In genomic region chr7:156768698-156769472, GRCh38 we compare ENCODE assay signal across 15 cellular contexts.
A peak's percentile ranks its signal among the peaks of the same experiment; 100 is the strongest.
DNase-seq lines count a peak whose midpoint lies in the region; ATAC-seq and TF ChIP-seq lines count a peak whose summit lies in the region.
"Had no signal": no experiment of that assay in that cellular context is flagged by ENCODE, and none has a peak within 500 bp of the region (broad histone marks: within the 10 kb centered on the region; RNA-seq: fewer than 3 reads in every experiment).

No MANE protein-coding gene starts in this region.

- H3K4ac ChIP-seq in IMR-90 (ENCODE audit: low read depth, low read length) = no peak overlapping the region

- H2BK20ac ChIP-seq in IMR-90 (ENCODE audit: low read depth, low read length) = no peak overlapping the region

- H3K27me3 ChIP-seq in IMR-90 (ENCODE audit: control insufficient read depth, insufficient read depth, low read length) (no peaks in the 10 kb centered on the region), upper lobe of right lung (no peaks in the 10 kb centered on the region), aorta (ENCODE audit: control insufficient read depth in 1 of 2, insufficient read depth in 2 of 2, low read length in 1 of 2) (no peaks in the 10 kb centered on the region)
- H3K27me3 ChIP-seq: dorsolateral prefrontal cortex, testis had no signal

- H2AFZ ChIP-seq in IMR-90 (replicated peaks; ENCODE audit: low read length, poor library complexity) = no peak overlapping the region

- H3K27ac ChIP-seq in IMR-90 (ENCODE audit: insufficient read depth, low read length) = no peak overlapping the region
- no peak overlapping the region for H3K27ac ChIP-seq in upper lobe of right lung
- H3K27ac ChIP-seq in aorta (ENCODE audit: low read depth in 1 of 2, low read length in 2 of 2) = no peak overlapping the region
- H3K27ac ChIP-seq: dorsolateral prefrontal cortex, testis had no signal

- H3K4me2 ChIP-seq in IMR-90 (ENCODE audit: low read depth, low read length) = no peak overlapping the region

- no peak for TF ChIP-seq RAD21 in IMR-90 (IDR thresholded peaks at IDR 0.05; ENCODE audit: low read length)

- H4K20me1 ChIP-seq in IMR-90 (ENCODE audit: insufficient read depth, low read length) = no peaks in the 10 kb centered on the region

- H3K18ac ChIP-seq in IMR-90 (ENCODE audit: low read depth, low read length) = no peak overlapping the region

- in situ Hi-C loops in IMR-90 (cut with MboI; ENCODE audit: low sequenced_read_pairs) = no loop called here

- TF ChIP-seq CTCF in IMR-90 (conservative IDR thresholded peaks at IDR 0.05; ENCODE audit: low read depth, low read length) (no peak), upper lobe of right lung (IDR thresholded peaks at IDR 0.05) (no peak)

- no peak overlapping the region for H4K91ac ChIP-seq in IMR-90 (ENCODE audit: insufficient read depth, low read depth, low read length)

- no peaks in the 10 kb centered on the region for H3K27me3 Mint-ChIP-seq in activated T-helper 2 cell treated with anti-CD3 and anti-CD28 coated beads, Interferon-gamma antibody, Interleukin-2, Interleukin-4, amounts not matched to agents 10 μg/mL and 5 μg/mL and 100 μg/mL, durations not matched to agents 14 hours and 24 hours and 36 hours (ENCODE audit: low read depth)

- peak; percentile 37 for DNase-seq in stimulated activated CD4-positive, alpha-beta T cell treated with anti-CD3 and anti-CD28 coated beads, Interleukin-15, amount 100 ng/mL, for 24 hours
- no peak for DNase-seq in stimulated activated CD4-positive, alpha-beta T cell treated with anti-CD3 and anti-CD28 coated beads, Interleukin-4, amount 100 ng/mL, for 1 hour
- DNase-seq in IMR-90 (no peak), upper lobe of right lung (no peak), aorta (no peak), left cardiac atrium (no peak)
- DNase-seq in activated T-helper 2 cell treated with anti-CD3 and anti-CD28 coated beads, Interferon-gamma antibody, Interleukin-2, Interleukin-4, amounts not matched to agents 10 μg/mL and 5 μg/mL and 100 μg/mL, durations not matched to agents 14 hours and 24 hours and 36 hours (ENCODE audit: low spot score) = no peak
- DNase-seq: dorsolateral prefrontal cortex, kidney, NCI-H2171 treated with DMSO at 0.1 percent for 48 hours, testis had no signal

- H3K4me3 Mint-ChIP-seq in activated T-helper 2 cell treated with anti-CD3 and anti-CD28 coated beads, Interferon-gamma antibody, Interleukin-2, Interleukin-4, amounts not matched to agents 10 μg/mL and 5 μg/mL and 100 μg/mL, durations not matched to agents 14 hours and 24 hours and 36 hours (ENCODE audit: low read depth) = no peak overlapping the region
- H3K4me3 Mint-ChIP-seq: CD14-positive monocyte, nephron had no signal

- H3K9me3 ChIP-seq in IMR-90 (ENCODE audit: control insufficient read depth, insufficient read depth, low read length) (no peaks in the 10 kb centered on the region), upper lobe of right lung (no peaks in the 10 kb centered on the region), aorta (ENCODE audit: control insufficient read depth, low read length) (no peaks in the 10 kb centered on the region)
- H3K9me3 ChIP-seq: testis had no signal

- no peak overlapping the region for H3K23ac ChIP-seq in IMR-90 (ENCODE audit: low read depth, low read length)

- no peak overlapping the region for H3K56ac ChIP-seq in IMR-90 (ENCODE audit: extremely low read depth, insufficient read depth, low read length)

- peaks cover 41% of the 10 kb centered on the region for H3K4me1 Mint-ChIP-seq in activated T-helper 2 cell treated with anti-CD3 and anti-CD28 coated beads, Interferon-gamma antibody, Interleukin-2, Interleukin-4, amounts not matched to agents 10 μg/mL and 5 μg/mL and 100 μg/mL, durations not matched to agents 14 hours and 24 hours and 36 hours (ENCODE audit: low read depth)
- H3K4me1 Mint-ChIP-seq: nephron had no signal

- H2BK5ac ChIP-seq in IMR-90 (ENCODE audit: low read depth, low read length, poor library complexity, severe bottlenecking) = no peak overlapping the region

- CTCF ChIA-PET in IMR-90 (lab: Yijun Ruan, JAX) = interaction anchor here (0.5 kb wide), 1 partner anchor 23 kb away, joined by 3 read pairs; no protein-coding TSS in a partner anchor

- ATAC-seq in IMR-90 (ENCODE audit: low read depth) (no peak), esophagus mucosa (peak; percentile 87), upper lobe of right lung (peak; percentile 90), aorta (ENCODE audit: low FRiP score) (no peak), left cardiac atrium (no peak)
- ATAC-seq: sciatic nerve had no signal

- H3K36me3 ChIP-seq in IMR-90 (ENCODE audit: control insufficient read depth, insufficient read depth, low read length) (no peaks in the 10 kb centered on the region), upper lobe of right lung (no peaks in the 10 kb centered on the region), aorta (ENCODE audit: control insufficient read depth in 1 of 2, insufficient read depth in 2 of 2, low read length in 1 of 2) (no peaks in the 10 kb centered on the region)

- no peaks in the 10 kb centered on the region for H3K9me1 ChIP-seq in IMR-90 (ENCODE audit: insufficient read depth, low read length)

- POLR2A ChIA-PET in IMR-90 (lab: Charles Lee; ENCODE audit: unreplicated experiment) = no interaction called here

- H3K9ac ChIP-seq in IMR-90 (ENCODE audit: low read depth, low read length) = no peak overlapping the region

- H3K4me1 ChIP-seq in IMR-90 (ENCODE audit: control insufficient read depth, insufficient read depth, low read length) (no peaks in the 10 kb centered on the region), upper lobe of right lung (peaks cover 4% of the 10 kb centered on the region), aorta (ENCODE audit: control insufficient read depth in 1 of 2, insufficient read depth in 2 of 2, low read length in 2 of 2) (no peaks in the 10 kb centered on the region)
- H3K4me1 ChIP-seq: testis had no signal

- peaks cover 24% of the 10 kb centered on the region for H3K9me3 Mint-ChIP-seq in activated T-helper 2 cell treated with anti-CD3 and anti-CD28 coated beads, Interferon-gamma antibody, Interleukin-2, Interleukin-4, amounts not matched to agents 10 μg/mL and 5 μg/mL and 100 μg/mL, durations not matched to agents 14 hours and 24 hours and 36 hours

- H3K79me1 ChIP-seq in IMR-90 (ENCODE audit: low read depth in 1 of 2, low read length in 2 of 2) = no peaks in the 10 kb centered on the region

- H2AK5ac ChIP-seq in IMR-90 (ENCODE audit: low read depth, low read length) = no peak overlapping the region

- no TSS peak for BruUV-seq in IMR-90 (replicated peaks; lab: Mats Ljungman, UMichigan)

- H3K36me3 Mint-ChIP-seq in activated T-helper 2 cell treated with anti-CD3 and anti-CD28 coated beads, Interferon-gamma antibody, Interleukin-2, Interleukin-4, amounts not matched to agents 10 μg/mL and 5 μg/mL and 100 μg/mL, durations not matched to agents 14 hours and 24 hours and 36 hours (ENCODE audit: low read depth) = peaks cover 59% of the 10 kb centered on the region

- no peak overlapping the region for H3K27ac Mint-ChIP-seq in activated T-helper 2 cell treated with anti-CD3 and anti-CD28 coated beads, Interferon-gamma antibody, Interleukin-2, Interleukin-4, amounts not matched to agents 10 μg/mL and 5 μg/mL and 100 μg/mL, durations not matched to agents 14 hours and 24 hours and 36 hours
- H3K27ac Mint-ChIP-seq: nephron had no signal

- H2BK15ac ChIP-seq in IMR-90 (ENCODE audit: low read depth, low read length) = no peak overlapping the region

- H3K4me3 ChIP-seq in IMR-90 (ENCODE audit: insufficient read depth, low read depth, low read length) = no peak overlapping the region
- no peak overlapping the region for H3K4me3 ChIP-seq in upper lobe of right lung
- H3K4me3 ChIP-seq in aorta (ENCODE audit: low read length in 2 of 2) = no peak overlapping the region
- H3K4me3 ChIP-seq: dorsolateral prefrontal cortex, testis had no signal

- no peak overlapping the region for H4K8ac ChIP-seq in IMR-90 (ENCODE audit: low read depth in 2 of 2, low read length in 2 of 2)

- dilution Hi-C loops in IMR-90 (cut with HindIII; ENCODE audit: low sequenced_read_pairs, unreplicated experiment) = no loop called here

- no peak overlapping the region for H2BK120ac ChIP-seq in IMR-90 (ENCODE audit: low read depth, low read length)

- WGBS in IMR-90 (ENCODE audit: extremely low coverage in 2 of 2, insufficient read length in 1 of 2), 2 experiments = 90% methylated on average over 2 of the region's 6 CpGs; no CpG with 5 or more reads in 1 of the 2 experiments
- WGBS in aorta, 2 donors = 92 to 93% methylated on average over 6 of the region's 6 CpGs

- intact Hi-C loops in IMR-90 (cut with micrococcal nuclease) = no loop called here
- intact Hi-C loops in upper lobe of right lung (cut with DNase I) = no loop called here
- intact Hi-C loops in aorta (cut with DNase I) = no loop called here
- intact Hi-C loops in activated T-helper 2 cell treated with anti-CD3 and anti-CD28 coated beads, Interferon-gamma antibody, Interleukin-2, Interleukin-4, amounts not matched to agents 10 μg/mL and 5 μg/mL and 100 μg/mL, durations not matched to agents 14 hours and 24 hours and 36 hours (cut with micrococcal nuclease) = loop anchor here (2.0 kb wide), 1 partner anchor 14 kb away; no protein-coding TSS in a partner anchor
- intact Hi-C loops in left cardiac atrium (cut with DNase I) = loop anchor here in 1 of 2 donors (10.0 kb wide), 1 partner anchor 974 kb away; no protein-coding TSS in a partner anchor

- H4K5ac ChIP-seq in IMR-90 (ENCODE audit: low read depth, low read length) = no peak overlapping the region

- no peak overlapping the region for H2AK9ac ChIP-seq in IMR-90 (replicated peaks; ENCODE audit: low read depth, low read length, poor library complexity)

- H3K14ac ChIP-seq in IMR-90 (replicated peaks; ENCODE audit: low read depth, low read length) = no peak overlapping the region

- no peak for TF ChIP-seq POLR2A in IMR-90 (IDR thresholded peaks at IDR 0.05; ENCODE audit: low read depth, low read length)

TF ChIP-seq in IMR-90, 13 proteins besides CTCF, POLR2A, EP300 and RAD21:
- TF ChIP-seq RCOR1 (IDR thresholded peaks at IDR 0.05; ENCODE audit: insufficient replicate concordance, low read length) (no peak), USF2 (IDR thresholded peaks at IDR 0.05; ENCODE audit: low read depth, low read length) (0 out of 2 replicates have a peak, but pooled peaks have one; percentile 4)

Comparison
In these comparisons a context has a peak if more than half of its experiments do, and no peak if none do; other contexts are left out.
1. ATAC-seq: peak in esophagus mucosa (single experiment) and upper lobe of right lung (single experiment); none in IMR-90 (single experiment), aorta (single experiment) and left cardiac atrium (0 of 2).